In the genomic region with DNA sequence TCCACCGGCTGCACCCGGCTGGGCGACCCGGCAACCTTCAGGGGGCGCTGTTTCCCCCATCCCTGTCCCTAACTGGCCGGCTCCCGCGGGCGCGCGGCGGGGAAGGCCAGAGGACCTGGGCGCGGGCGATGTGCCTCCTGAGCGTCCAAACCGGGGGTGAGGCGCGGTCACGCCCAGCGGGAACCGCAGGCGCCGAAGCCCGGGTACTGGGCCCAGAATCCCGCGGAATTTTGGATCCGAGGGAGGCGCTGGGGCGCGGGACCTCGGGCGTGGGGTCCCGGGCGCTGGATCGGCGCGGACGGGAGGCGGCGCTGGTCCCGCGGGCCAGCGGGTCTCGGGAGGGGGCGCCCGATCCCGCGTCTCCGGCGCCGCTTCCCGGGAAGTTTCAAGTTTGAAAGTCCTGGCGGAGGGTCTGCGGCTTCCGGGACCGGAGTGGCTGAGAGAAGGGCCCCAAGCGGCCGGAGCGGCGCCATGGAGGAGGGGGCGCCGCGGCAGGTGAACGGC, we compare ENCODE assay signal across 7 cellular contexts. TPM values are rescaled to one million over a fixed set of nuclear protein-coding genes. Genes with fewer than 3 reads are reported as not detected.
A peak's percentile ranks its signal among the peaks of the same experiment; 100 is the strongest.
DNase-seq lines count a peak whose midpoint lies in the region; ATAC-seq, FAIRE-seq and TF ChIP-seq lines count a peak whose summit lies in the region.

A gene (plus strand): TSS at position 59 of the 504 bp plus-strand sequence. CDS start 413 bp downstream, at position 472.

- H3K9ac ChIP-seq in kidney (ENCODE audit: low read length in 2 of 2) = peak within 1 kb of the TSS; percentile 48 to 51

- CTCF ChIA-PET in WTC11 (lab: Charles Lee) = interaction anchor here (0.5 to 1.6 kb wide), 36 partner anchors 8 to 331 kb away, joined by 3 to 23 read pairs (median 4); a partner anchor contains a TSS

- H3K4me1 Mint-ChIP-seq in WTC11 = peaks cover 4% of the 10 kb centered on the region; the same call in 1 of the 2 replicates

- intact Hi-C loops in kidney (cut with DNase I) = no loop called here

- peaks cover 0 to 3% of the 10 kb centered on the region in 2 donors for H3K4me1 ChIP-seq in kidney (ENCODE audit: control insufficient read depth in 1 of 2, insufficient read depth in 1 of 2, low read depth in 1 of 2, low read length in 2 of 2)

- H3K4me3 ChIP-seq in kidney (ENCODE audit: low read length in 2 of 2) = peak within 1 kb of the TSS in 1 of 2 donors; percentile 59

- in situ Hi-C loops in GM13977 (cut with MboI; ENCODE audit: low pct_unique_long_range_greater_than_20kb, low sequenced_read_pairs, unreplicated experiment) = no loop called here

- H3K36me3 Mint-ChIP-seq in WTC11 = no peaks in the 10 kb centered on the region

- H3K27ac ChIP-seq in caudate nucleus (ENCODE audit: low read depth, low read length) (peak within 1 kb of the TSS; percentile 62), kidney (ENCODE audit: low read depth in 2 of 2, low read length in 2 of 2) (peak within 1 kb of the TSS; percentile 30 to 74)

- ATAC-seq in HG02763 (IDR thresholded peaks at IDR 0.05; ENCODE audit: unreplicated experiment) = peak; percentile 80
- peak; percentile 81 for ATAC-seq in WTC11

- H3K27me3 Mint-ChIP-seq in WTC11 (ENCODE audit: low read depth) = no peaks in the 10 kb centered on the region

- TF ChIP-seq CTCF in GM13977 (IDR thresholded peaks at IDR 0.05; ENCODE audit: extremely low read depth, insufficient read depth, missing control alignments) (peak; percentile 90), WTC11 (IDR thresholded peaks at IDR 0.05) (peak; percentile 96), kidney (IDR thresholded peaks at IDR 0.05; ENCODE audit: borderline replicate concordance, extremely low read depth, insufficient read depth) (peak; percentile 75)

- no peaks in the 10 kb centered on the region for H3K9me3 Mint-ChIP-seq in WTC11

- DNase-seq in GM13977 (ENCODE audit: low spot score) = peak; percentile 97
- peak; percentile 55 for DNase-seq in NCI-H2107 treated with DMSO at 0.1 percent for 48 hours (lab: John Stamatoyannopoulos, UW; ENCODE audit: unreplicated experiment)
- peak; percentile 97 for DNase-seq in WTC11 (ENCODE audit: low spot score)
- DNase-seq in caudate nucleus (lab: John Stamatoyannopoulos, UW) = peak in 46 of 61 donors; percentile 18 to 71 (median 46)
- DNase-seq in kidney = peak; percentile 93
- peak; percentile 77 to 88 for DNase-seq in stimulated activated CD4-positive, alpha-beta T cell treated with anti-CD3 and anti-CD28 coated beads, Interleukin-15, amount 100 ng/mL, for 48 hours (ENCODE audit: low read depth in 2 of 2)

- no peaks in the 10 kb centered on the region for H3K36me3 ChIP-seq in kidney (ENCODE audit: control insufficient read depth in 1 of 2, insufficient read depth in 2 of 2, low read length in 2 of 2)

- H3K4me3 Mint-ChIP-seq in WTC11 = peak within 1 kb of the TSS; percentile 83

- H3K27ac Mint-ChIP-seq in WTC11 = peak within 1 kb of the TSS; percentile 89

- FAIRE-seq in kidney (lab: Jason Lieb, UNC) = no peak

- H3K9me3 ChIP-seq in kidney (ENCODE audit: control insufficient read depth in 1 of 2, low read length in 2 of 2) = no peaks in the 10 kb centered on the region

- POLR2A ChIA-PET in WTC11 (lab: Charles Lee) = interaction anchor here (0.6 to 1.6 kb wide), 5 partner anchors 15 to 116 kb away, joined by 3 to 7 read pairs (median 4); a partner anchor contains a TSS

TF ChIP-seq in WTC11, 78 proteins besides CTCF, POLR2A, EP300 and RAD21 (continues in another document):
- TF ChIP-seq, protein P1, sequence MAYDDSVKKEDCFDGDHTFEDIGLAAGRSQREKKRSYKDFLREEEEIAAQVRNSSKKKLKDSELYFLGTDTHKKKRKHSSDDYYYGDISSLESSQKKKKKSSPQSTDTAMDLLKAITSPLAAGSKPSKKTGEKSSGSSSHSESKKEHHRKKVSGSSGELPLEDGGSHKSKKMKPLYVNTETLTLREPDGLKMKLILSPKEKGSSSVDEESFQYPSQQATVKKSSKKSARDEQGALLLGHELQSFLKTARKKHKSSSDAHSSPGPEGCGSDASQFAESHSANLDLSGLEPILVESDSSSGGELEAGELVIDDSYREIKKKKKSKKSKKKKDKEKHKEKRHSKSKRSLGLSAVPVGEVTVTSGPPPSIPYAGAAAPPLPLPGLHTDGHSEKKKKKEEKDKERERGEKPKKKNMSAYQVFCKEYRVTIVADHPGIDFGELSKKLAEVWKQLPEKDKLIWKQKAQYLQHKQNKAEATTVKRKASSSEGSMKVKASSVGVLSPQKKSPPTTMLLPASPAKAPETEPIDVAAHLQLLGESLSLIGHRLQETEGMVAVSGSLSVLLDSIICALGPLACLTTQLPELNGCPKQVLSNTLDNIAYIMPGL (CRISPR knock-in tag; IDR thresholded peaks at IDR 0.05) = peak; percentile 100
- TF ChIP-seq RORB (CRISPR knock-in tag; IDR thresholded peaks at IDR 0.05) (no peak), SOX15 (CRISPR knock-in tag; IDR thresholded peaks at IDR 0.05) (no peak), GRHL2 (CRISPR knock-in tag; IDR thresholded peaks at IDR 0.05; ENCODE audit: insufficient replicate concordance, severe bottlenecking) (no peak), FOXP1 (CRISPR knock-in tag; IDR thresholded peaks at IDR 0.05; ENCODE audit: borderline replicate concordance) (0 out of 2 replicates have a peak, but pooled peaks have one; percentile 11), ETV6 (CRISPR knock-in tag; IDR thresholded peaks at IDR 0.05) (peak; percentile 73; the same call in 1 of the 2 replicates), ZNF121 (CRISPR knock-in tag; IDR thresholded peaks at IDR 0.05) (0 out of 2 replicates have a peak, but pooled peaks have one; percentile 18), ZNF416 (CRISPR knock-in tag; IDR thresholded peaks at IDR 0.05) (0 out of 2 replicates have a peak, but pooled peaks have one; percentile 45), IRF2 (CRISPR knock-in tag; IDR thresholded peaks at IDR 0.05; ENCODE audit: borderline replicate concordance, low read depth) (no peak)
- TF ChIP-seq, protein P2, sequence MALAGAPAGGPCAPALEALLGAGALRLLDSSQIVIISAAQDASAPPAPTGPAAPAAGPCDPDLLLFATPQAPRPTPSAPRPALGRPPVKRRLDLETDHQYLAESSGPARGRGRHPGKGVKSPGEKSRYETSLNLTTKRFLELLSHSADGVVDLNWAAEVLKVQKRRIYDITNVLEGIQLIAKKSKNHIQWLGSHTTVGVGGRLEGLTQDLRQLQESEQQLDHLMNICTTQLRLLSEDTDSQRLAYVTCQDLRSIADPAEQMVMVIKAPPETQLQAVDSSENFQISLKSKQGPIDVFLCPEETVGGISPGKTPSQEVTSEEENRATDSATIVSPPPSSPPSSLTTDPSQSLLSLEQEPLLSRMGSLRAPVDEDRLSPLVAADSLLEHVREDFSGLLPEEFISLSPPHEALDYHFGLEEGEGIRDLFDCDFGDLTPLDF (CRISPR knock-in tag; IDR thresholded peaks at IDR 0.05) = no peak
- TF ChIP-seq, protein P3, sequence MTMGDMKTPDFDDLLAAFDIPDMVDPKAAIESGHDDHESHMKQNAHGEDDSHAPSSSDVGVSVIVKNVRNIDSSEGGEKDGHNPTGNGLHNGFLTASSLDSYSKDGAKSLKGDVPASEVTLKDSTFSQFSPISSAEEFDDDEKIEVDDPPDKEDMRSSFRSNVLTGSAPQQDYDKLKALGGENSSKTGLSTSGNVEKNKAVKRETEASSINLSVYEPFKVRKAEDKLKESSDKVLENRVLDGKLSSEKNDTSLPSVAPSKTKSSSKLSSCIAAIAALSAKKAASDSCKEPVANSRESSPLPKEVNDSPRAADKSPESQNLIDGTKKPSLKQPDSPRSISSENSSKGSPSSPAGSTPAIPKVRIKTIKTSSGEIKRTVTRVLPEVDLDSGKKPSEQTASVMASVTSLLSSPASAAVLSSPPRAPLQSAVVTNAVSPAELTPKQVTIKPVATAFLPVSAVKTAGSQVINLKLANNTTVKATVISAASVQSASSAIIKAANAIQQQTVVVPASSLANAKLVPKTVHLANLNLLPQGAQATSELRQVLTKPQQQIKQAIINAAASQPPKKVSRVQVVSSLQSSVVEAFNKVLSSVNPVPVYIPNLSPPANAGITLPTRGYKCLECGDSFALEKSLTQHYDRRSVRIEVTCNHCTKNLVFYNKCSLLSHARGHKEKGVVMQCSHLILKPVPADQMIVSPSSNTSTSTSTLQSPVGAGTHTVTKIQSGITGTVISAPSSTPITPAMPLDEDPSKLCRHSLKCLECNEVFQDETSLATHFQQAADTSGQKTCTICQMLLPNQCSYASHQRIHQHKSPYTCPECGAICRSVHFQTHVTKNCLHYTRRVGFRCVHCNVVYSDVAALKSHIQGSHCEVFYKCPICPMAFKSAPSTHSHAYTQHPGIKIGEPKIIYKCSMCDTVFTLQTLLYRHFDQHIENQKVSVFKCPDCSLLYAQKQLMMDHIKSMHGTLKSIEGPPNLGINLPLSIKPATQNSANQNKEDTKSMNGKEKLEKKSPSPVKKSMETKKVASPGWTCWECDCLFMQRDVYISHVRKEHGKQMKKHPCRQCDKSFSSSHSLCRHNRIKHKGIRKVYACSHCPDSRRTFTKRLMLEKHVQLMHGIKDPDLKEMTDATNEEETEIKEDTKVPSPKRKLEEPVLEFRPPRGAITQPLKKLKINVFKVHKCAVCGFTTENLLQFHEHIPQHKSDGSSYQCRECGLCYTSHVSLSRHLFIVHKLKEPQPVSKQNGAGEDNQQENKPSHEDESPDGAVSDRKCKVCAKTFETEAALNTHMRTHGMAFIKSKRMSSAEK (CRISPR knock-in tag; IDR thresholded peaks at IDR 0.05; ENCODE audit: borderline replicate concordance) = no peak
- TF ChIP-seq, protein P4, sequence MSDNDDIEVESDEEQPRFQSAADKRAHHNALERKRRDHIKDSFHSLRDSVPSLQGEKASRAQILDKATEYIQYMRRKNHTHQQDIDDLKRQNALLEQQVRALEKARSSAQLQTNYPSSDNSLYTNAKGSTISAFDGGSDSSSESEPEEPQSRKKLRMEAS (CRISPR knock-in tag; IDR thresholded peaks at IDR 0.05) = peak; percentile 38; the same call in 1 of the 2 replicates
- TF ChIP-seq, protein P5, sequence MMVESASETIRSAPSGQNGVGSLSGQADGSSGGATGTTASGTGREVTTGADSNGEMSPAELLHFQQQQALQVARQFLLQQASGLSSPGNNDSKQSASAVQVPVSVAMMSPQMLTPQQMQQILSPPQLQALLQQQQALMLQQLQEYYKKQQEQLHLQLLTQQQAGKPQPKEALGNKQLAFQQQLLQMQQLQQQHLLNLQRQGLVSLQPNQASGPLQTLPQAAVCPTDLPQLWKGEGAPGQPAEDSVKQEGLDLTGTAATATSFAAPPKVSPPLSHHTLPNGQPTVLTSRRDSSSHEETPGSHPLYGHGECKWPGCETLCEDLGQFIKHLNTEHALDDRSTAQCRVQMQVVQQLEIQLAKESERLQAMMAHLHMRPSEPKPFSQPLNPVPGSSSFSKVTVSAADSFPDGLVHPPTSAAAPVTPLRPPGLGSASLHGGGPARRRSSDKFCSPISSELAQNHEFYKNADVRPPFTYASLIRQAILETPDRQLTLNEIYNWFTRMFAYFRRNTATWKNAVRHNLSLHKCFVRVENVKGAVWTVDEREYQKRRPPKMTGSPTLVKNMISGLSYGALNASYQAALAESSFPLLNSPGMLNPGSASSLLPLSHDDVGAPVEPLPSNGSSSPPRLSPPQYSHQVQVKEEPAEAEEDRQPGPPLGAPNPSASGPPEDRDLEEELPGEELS (CRISPR knock-in tag; IDR thresholded peaks at IDR 0.05) = peak; percentile 83; the same call in 1 of the 2 replicates

RNA-seq across cellular contexts. Expression of the gene that starts here (rescaled TPM):
- 24.1 to 28.9 TPM (median 27.5 TPM) in 3 replicates for total RNA-seq in WTC11 (2021)
- total RNA-seq in kidney = 14.7 TPM
- 3.9 TPM for polyA plus RNA-seq in kidney (ENCODE audit: insufficient read depth, low read depth, low replicate concordance)

Comparison
In these comparisons a context has a peak if more than half of its experiments do, and no peak if none do; other contexts are left out.
1. DNase-seq: peak in every context shown above with its lines; median percentile 97 in GM13977; 97 in WTC11; 93 in kidney; 82 in stimulated activated CD4-positive, alpha-beta T cell treated with anti-CD3 and anti-CD28 coated beads, Interleukin-15, amount 100 ng/mL, for 48 hours; 55 in NCI-H2107 treated with DMSO at 0.1 percent for 48 hours; 46 in caudate nucleus.